In genomic region chr9:14593406-14593805, GRCh38 we compare ENCODE assay signal across 16 cellular contexts.
DNase-seq lines count a peak whose midpoint lies in the region; ATAC-seq and TF ChIP-seq lines count a peak whose summit lies in the region.
"Had no signal": no experiment of that assay in that cellular context is flagged by ENCODE, and none has a peak within 500 bp of the region (broad histone marks: within the 10 kb centered on the region; RNA-seq: fewer than 3 reads in every experiment).

No MANE protein-coding gene starts in this region.

- H3K9me3 Mint-ChIP-seq in H9: peaks cover 0 to 4% of the 10 kb centered on the region in 2 experiments; a peak in 2 of 5 replicates
- peaks cover 18% of the 10 kb centered on the region for H3K9me3 Mint-ChIP-seq in type B pancreatic cell

- no peak overlapping the region for H3K4me2 ChIP-seq in H9 (ENCODE audit: insufficient read depth, insufficient read length, low read length)
- peak overlapping the region; percentile 38 for H3K4me2 ChIP-seq in PC-3 (ENCODE audit: low read length)
- H3K4me2 ChIP-seq: A549, KMS-11 had no signal

- H3K27ac Mint-ChIP-seq in H9: no peak overlapping the region; a peak in 1 of 7 replicates
- peak overlapping the region; percentile 62 for H3K27ac Mint-ChIP-seq in type B pancreatic cell
- H3K27ac Mint-ChIP-seq: CD14-positive monocyte; CD8-positive, alpha-beta T cell; IgD-negative memory B cell had no signal

- H3K36me3 Mint-ChIP-seq in H9 (ENCODE audit: insufficient read depth in 1 of 3, low read depth in 3 of 3): peaks cover 0 to 20% (median 10%) of the 10 kb centered on the region in 3 experiments; a peak in 5 of 7 replicates
- H3K36me3 Mint-ChIP-seq in type B pancreatic cell: peaks cover 38% of the 10 kb centered on the region

- H3K23ac ChIP-seq in H9 (ENCODE audit: insufficient read length, low read depth, low read length): no peak overlapping the region

- H3K9me3 ChIP-seq in H9 (ENCODE audit: control insufficient read depth, low read depth, low read length): no peaks in the 10 kb centered on the region
- H3K9me3 ChIP-seq in PC-3 (ENCODE audit: low read length): no peaks in the 10 kb centered on the region
- H3K9me3 ChIP-seq: A549 had no signal

- no peak overlapping the region for H3K4me3 Mint-ChIP-seq in H9
- H3K4me3 Mint-ChIP-seq in type B pancreatic cell: peak overlapping the region; percentile 44
- H3K4me3 Mint-ChIP-seq: CD14-positive monocyte; CD8-positive, alpha-beta T cell; IgD-negative memory B cell had no signal

- H3K27ac ChIP-seq in H9 (ENCODE audit: insufficient read length, low read depth, low read length): no peak overlapping the region
- H3K27ac ChIP-seq in PC-3 (ENCODE audit: low read length): peak overlapping the region; percentile 54
- peak overlapping the region; percentile 30 for H3K27ac ChIP-seq in epithelial cell of prostate
- H3K27ac ChIP-seq: A549, HL-60, KMS-11 had no signal

- no peaks in the 10 kb centered on the region for H3K4me1 Mint-ChIP-seq in H9
- no peaks in the 10 kb centered on the region for H3K4me1 Mint-ChIP-seq in type B pancreatic cell (ENCODE audit: unreplicated experiment)
- H3K4me1 Mint-ChIP-seq: CD14-positive monocyte, IgD-negative memory B cell had no signal

- ATAC-seq in PC-3: peak; percentile 98
- ATAC-seq: A549; CD8-positive, alpha-beta T cell; HCT116 had no signal

- intact Hi-C loops in PC-3 (cut with micrococcal nuclease): no loop called here

- H2BK120ac ChIP-seq in H9 (ENCODE audit: low read depth, low read length, poor library complexity, severe bottlenecking): no peak overlapping the region

- no peak overlapping the region for H3K4ac ChIP-seq in H9 (ENCODE audit: low read depth, low read length)

- no peaks in the 10 kb centered on the region for H3K79me2 ChIP-seq in H9 (ENCODE audit: insufficient read depth, low read length)
- H3K79me2 ChIP-seq in PC-3 (ENCODE audit: low read length): no peaks in the 10 kb centered on the region

- H3K27me3 ChIP-seq in H9 (ENCODE audit: insufficient read depth, low read length) (no peaks in the 10 kb centered on the region), PC-3 (ENCODE audit: low read length) (no peaks in the 10 kb centered on the region)

- no peaks in the 10 kb centered on the region for H3K23me2 ChIP-seq in H9 (ENCODE audit: insufficient read length, low read depth, low read length, poor library complexity, severe bottlenecking)

- H2BK12ac ChIP-seq in H9 (ENCODE audit: insufficient read length, low read depth, low read length): peak overlapping the region; percentile 72

- H2BK20ac ChIP-seq in H9 (ENCODE audit: low read depth, low read length, poor library complexity, severe bottlenecking): no peak overlapping the region

- H4K5ac ChIP-seq in H9 (ENCODE audit: insufficient read length, low read depth, low read length): no peak overlapping the region

- no peaks in the 10 kb centered on the region for H3K79me1 ChIP-seq in H9 (ENCODE audit: insufficient read depth, low read depth, low read length, poor library complexity, severe bottlenecking)

- no peak overlapping the region for H3K9ac ChIP-seq in H9 (ENCODE audit: extremely low read depth, insufficient read length, low read length)
- no peak overlapping the region for H3K9ac ChIP-seq in PC-3 (ENCODE audit: low read length)
- H3K9ac ChIP-seq: KMS-11 had no signal

- H3K9me2 ChIP-seq in PC-3 (replicated peaks; ENCODE audit: low read length): no peaks in the 10 kb centered on the region

- H2BK15ac ChIP-seq in H9 (ENCODE audit: low read depth, low read length): no peak overlapping the region

- no peaks in the 10 kb centered on the region for H3K36me3 ChIP-seq in PC-3 (ENCODE audit: low read depth, low read length)

- H3T11ph ChIP-seq in H9 (ENCODE audit: low read length): no peak overlapping the region

- no peak overlapping the region for H4K91ac ChIP-seq in H9 (ENCODE audit: insufficient read length, low read depth, low read length)

- TF ChIP-seq CTCF in H9 (conservative IDR thresholded peaks at IDR 0.05): no peak
- TF ChIP-seq CTCF in PC-3 (conservative IDR thresholded peaks at IDR 0.05; ENCODE audit: low read depth, low read length): no peak
- no peak for TF ChIP-seq CTCF in type B pancreatic cell (conservative IDR thresholded peaks at IDR 0.05)

- no peaks in the 10 kb centered on the region for H3F3A ChIP-seq in PC-3 (ENCODE audit: low read length, unreplicated experiment)

- H2BK5ac ChIP-seq in H9 (ENCODE audit: insufficient read length, low read length): no peak overlapping the region

- no peaks in the 10 kb centered on the region for H3K4me1 ChIP-seq in H9 (ENCODE audit: insufficient read depth, low read length)
- H3K4me1 ChIP-seq in PC-3 (ENCODE audit: insufficient read depth, low read length): peaks cover 12% of the 10 kb centered on the region
- H3K4me1 ChIP-seq: A549 had no signal

- no peak for DNase-seq in H9
- peak; percentile 80 for DNase-seq in PC-3
- DNase-seq in epithelial cell of prostate (ENCODE audit: low read depth, low spot score): peak; percentile 36
- DNase-seq in type B pancreatic cell (ENCODE audit: extremely low spot score, unreplicated experiment): no peak
- no peak for DNase-seq in Kasumi-1 (lab: John Stamatoyannopoulos, UW)
- DNase-seq in activated T-cell treated with anti-CD3 and anti-CD28 coated beads, Interleukin-2, amount 50 U/mL, for 48 hours: no peak
- DNase-seq in activated CD4-positive, alpha-beta T cell treated with anti-CD3 and anti-CD28 coated beads, Interleukin-2, amount 50 U/mL, for 48 hours: no peak
- DNase-seq: CD8-positive, alpha-beta T cell; COR-L47; DMS153 had no signal

- H3K27me3 Mint-ChIP-seq in H9 (ENCODE audit: low read depth): no peaks in the 10 kb centered on the region
- H3K27me3 Mint-ChIP-seq in type B pancreatic cell: no peaks in the 10 kb centered on the region
- H3K27me3 Mint-ChIP-seq: IgD-negative memory B cell had no signal

- H2AFZ ChIP-seq in H9 (ENCODE audit: low read length) (no peak overlapping the region), PC-3 (ENCODE audit: low read length) (no peak overlapping the region)

- H3K18ac ChIP-seq in H9 (ENCODE audit: insufficient read length, low read depth, low read length): no peak overlapping the region

- POLR2A ChIA-PET in PC-3 (lab: Charles Lee; ENCODE audit: unreplicated experiment): no interaction called here

- no peak overlapping the region for H4K8ac ChIP-seq in H9 (replicated peaks; ENCODE audit: insufficient read length, low read depth, low read length)

- no peak overlapping the region for H3K4me3 ChIP-seq in PC-3 (ENCODE audit: low read length)
- H3K4me3 ChIP-seq: A549 had no signal

- BruUV-seq in PC-3 (replicated peaks; lab: Mats Ljungman, UMichigan): no TSS peak

- no peaks in the 10 kb centered on the region for H4K20me1 ChIP-seq in H9 (ENCODE audit: control insufficient read depth, insufficient read depth, insufficient read length)
- H4K20me1 ChIP-seq in PC-3 (ENCODE audit: low read length): no peaks in the 10 kb centered on the region

- no peak overlapping the region for H3K14ac ChIP-seq in H9 (ENCODE audit: insufficient read depth, low read length)

- CTCF ChIA-PET in PC-3 (lab: Charles Lee): no interaction called here

- no peak overlapping the region for H2AK5ac ChIP-seq in H9 (ENCODE audit: insufficient read length, low read length)

- no CpG with 5 or more reads among the region's 3 CpGs for WGBS in H9 (ENCODE audit: extremely low coverage, insufficient read length, low lambda C conversion rate)

- no peak overlapping the region for H3K56ac ChIP-seq in H9 (ENCODE audit: insufficient read length, low read depth, low read length)

Comparison
In these comparisons a context has a peak if more than half of its experiments do, and no peak if none do; other contexts are left out.
1. DNase-seq: peak in PC-3 (single experiment) and epithelial cell of prostate (single experiment); none in H9 (single experiment), type B pancreatic cell (single experiment), Kasumi-1 (0 of 2), activated T-cell treated with anti-CD3 and anti-CD28 coated beads, Interleukin-2, amount 50 U/mL, for 48 hours (0 of 2) and activated CD4-positive, alpha-beta T cell treated with anti-CD3 and anti-CD28 coated beads, Interleukin-2, amount 50 U/mL, for 48 hours (0 of 2).